In genomic region chr5:130966990-130967389, GRCh38 we compare ENCODE assay signal across 22 cellular contexts.
"Had no signal": no experiment of that assay in that cellular context is flagged by ENCODE, and none has a peak within 500 bp of the region (broad histone marks: within the 10 kb centered on the region; RNA-seq: fewer than 3 reads in every experiment).

No MANE protein-coding gene starts in this region.

- H3K27me3 ChIP-seq: esophagus muscularis mucosa, gastrocnemius medialis, sigmoid colon, testis, uterus had no signal

- H3K4me2 ChIP-seq: smooth muscle cell had no signal

- ATAC-seq: activated naive CD8-positive, alpha-beta T cell treated with anti-CD3 and anti-CD28 coated beads, Interleukin-2, amount 50 U/mL, for 24 hours; gastrocnemius medialis; left ventricle myocardium superior; natural killer cell had no signal

- H3K9me3 ChIP-seq: esophagus muscularis mucosa, gastrocnemius medialis, sigmoid colon, testis, uterus had no signal

- DNase-seq: activated B cell treated with CpG ODN at 0.5 μM for 24 hours; activated CD4-positive, alpha-beta memory T cell treated with anti-CD3 and anti-CD28 coated beads, Interleukin-2, amount 10 ng/mL, durations not matched to agents 7 days and 5 days; activated CD4-positive, alpha-beta T cell treated with anti-CD3 and anti-CD28 coated beads for 48 hours; activated effector memory CD4-positive, alpha-beta T cell treated with anti-CD3 and anti-CD28 coated beads, Interleukin-2, amount 50 U/mL, for 16 hours; activated naive CD4-positive, alpha-beta T cell treated with anti-CD3 and anti-CD28 coated beads, Interleukin-2, amount 10 ng/mL, durations not matched to agents 7 days and 5 days; activated naive CD8-positive, alpha-beta T cell treated with anti-CD3 and anti-CD28 coated beads, Interleukin-2, amount 50 U/mL, for 24 hours; activated T-cell treated with anti-CD3 and anti-CD28 coated beads for 4 hours; cerebellar nuclear complex; gastrocnemius medialis; hippocampal formation; left ventricle myocardium superior; midbrain; natural killer cell; sigmoid colon; stimulated activated CD4-positive, alpha-beta T cell treated with anti-CD3 and anti-CD28 coated beads, Interleukin-2, amount 100 ng/mL, for 48 hours; stimulated activated naive CD4-positive, alpha-beta T cell; testis; trophoblast cell; uterus had no signal

- H3K4me3 ChIP-seq: coronary artery, esophagus muscularis mucosa, gastrocnemius medialis, sigmoid colon, smooth muscle cell, testis, uterus had no signal

- H3K27ac ChIP-seq: coronary artery, esophagus muscularis mucosa, gastrocnemius medialis, sigmoid colon, testis, uterus had no signal

- H3K36me3 ChIP-seq: esophagus muscularis mucosa, gastrocnemius medialis, sigmoid colon, uterus had no signal

- H3K4me1 ChIP-seq: esophagus muscularis mucosa, gastrocnemius medialis, testis had no signal
